8 cellular contexts compared by ENCODE assay signal in the genomic region with DNA sequence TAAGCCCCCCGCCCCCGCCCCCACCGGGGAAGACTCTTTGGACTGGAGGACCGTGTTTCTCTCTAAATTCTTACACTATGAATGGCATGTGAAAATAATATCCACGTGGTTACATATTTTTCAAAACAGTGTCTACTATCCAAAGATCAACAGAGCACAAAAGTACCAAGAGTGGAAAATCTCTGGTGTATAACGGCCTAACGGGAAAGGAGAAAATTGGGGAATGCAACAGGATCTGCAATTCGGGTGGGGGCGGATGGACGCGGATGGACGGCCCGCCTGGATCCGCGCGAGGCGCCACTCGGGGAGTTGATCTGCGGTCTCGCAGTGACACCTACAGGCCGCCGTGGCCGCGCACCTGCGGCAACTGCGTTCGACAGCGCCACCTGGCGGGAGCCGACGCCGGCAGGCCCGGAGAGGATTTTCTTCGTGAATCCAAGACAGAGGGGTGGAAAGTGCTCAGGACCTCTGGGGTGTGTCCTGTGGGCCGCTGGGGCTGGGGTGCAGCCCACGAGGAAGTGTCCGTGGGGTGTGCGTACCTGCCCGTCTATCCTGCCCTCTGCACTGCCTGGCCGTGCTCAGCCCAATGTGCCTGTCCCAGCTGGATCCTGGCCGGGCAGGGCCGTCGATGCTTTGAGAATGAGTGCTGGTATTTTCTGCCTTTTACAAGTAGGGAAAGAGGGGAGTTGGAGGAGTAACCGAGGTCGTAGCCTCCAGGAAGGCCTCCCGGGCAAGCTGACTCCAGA. TPM values are rescaled to one million over a fixed set of nuclear protein-coding genes. Genes with fewer than 3 reads are reported as not detected.
DNase-seq lines count a peak whose midpoint lies in the region; ATAC-seq and TF ChIP-seq lines count a peak whose summit lies in the region.

No MANE protein-coding gene starts in this region.

- TF ChIP-seq CTCF in SU-DHL-6 (IDR thresholded peaks at IDR 0.05; ENCODE audit: insufficient read depth, low read length, poor library complexity, severe bottlenecking) (peak; percentile 98), psoas muscle (IDR thresholded peaks at IDR 0.05) (peak; percentile 100)

- H4K20me1 ChIP-seq in Karpas-422 (ENCODE audit: insufficient read depth, low read depth, low read length) (no peaks in the 10 kb centered on the region), SU-DHL-6 (ENCODE audit: low read depth, low read length) (no peaks in the 10 kb centered on the region)

- H3K9ac ChIP-seq in Karpas-422 (ENCODE audit: low read length) (no peak overlapping the region), SU-DHL-6 (ENCODE audit: low read length) (no peak overlapping the region)

- no peaks in the 10 kb centered on the region for H3K9me3 Mint-ChIP-seq in activated naive CD4-positive, alpha-beta T cell treated with anti-CD3 and anti-CD28 coated beads, Interleukin-2, amount 50 U/mL, for 72 hours

- no peak overlapping the region for H3K27ac ChIP-seq in Karpas-422 (ENCODE audit: low read length)
- no peak overlapping the region for H3K27ac ChIP-seq in SU-DHL-6 (ENCODE audit: low read depth, low read length)
- no peak overlapping the region for H3K27ac ChIP-seq in psoas muscle
- H3K27ac ChIP-seq in aorta (ENCODE audit: low read depth in 1 of 2, low read length in 2 of 2): no peak overlapping the region

- no peaks in the 10 kb centered on the region for H3K36me3 ChIP-seq in Karpas-422 (ENCODE audit: insufficient read depth, low read length)
- no peaks in the 10 kb centered on the region for H3K36me3 ChIP-seq in SU-DHL-6 (ENCODE audit: low read length)
- no peaks in the 10 kb centered on the region for H3K36me3 ChIP-seq in psoas muscle (ENCODE audit: insufficient read depth in 1 of 2, low read depth in 1 of 2)
- no peaks in the 10 kb centered on the region for H3K36me3 ChIP-seq in aorta (ENCODE audit: control insufficient read depth in 1 of 2, insufficient read depth in 2 of 2, low read length in 1 of 2)

- H3K36me3 Mint-ChIP-seq in activated naive CD4-positive, alpha-beta T cell treated with anti-CD3 and anti-CD28 coated beads, Interleukin-2, amount 50 U/mL, for 72 hours: no peaks in the 10 kb centered on the region

- intact Hi-C loops in Right ventricle myocardium superior (cut with DNase I): loop anchor here (1.0 to 10.0 kb wide), 3 partner anchors 613 to 835 kb away; no protein-coding TSS in a partner anchor
- intact Hi-C loops in psoas muscle (cut with DNase I): loop anchor here (1.0 to 5.0 kb wide), 5 partner anchors 556 to 698 kb away; no protein-coding TSS in a partner anchor
- intact Hi-C loops in aorta (cut with DNase I): loop anchor here (1.0 to 2.0 kb wide), 2 partner anchors 613 to 695 kb away; no protein-coding TSS in a partner anchor

- H2AFZ ChIP-seq in Karpas-422 (ENCODE audit: low read length) (peak overlapping the region; percentile 72), SU-DHL-6 (ENCODE audit: low read depth, low read length, severe bottlenecking) (no peak overlapping the region)

- H3K9me2 ChIP-seq in Karpas-422 (replicated peaks; ENCODE audit: insufficient read depth, low read length) (no peaks in the 10 kb centered on the region), SU-DHL-6 (replicated peaks; ENCODE audit: insufficient read depth, low read length) (no peaks in the 10 kb centered on the region)

- H3K4me1 ChIP-seq in Karpas-422 (ENCODE audit: low read length): no peaks in the 10 kb centered on the region
- no peaks in the 10 kb centered on the region for H3K4me1 ChIP-seq in psoas muscle
- no peaks in the 10 kb centered on the region for H3K4me1 ChIP-seq in aorta (ENCODE audit: control insufficient read depth in 1 of 2, insufficient read depth in 2 of 2, low read length in 2 of 2)

- DNase-seq in COLO668 (lab: John Stamatoyannopoulos, UW; ENCODE audit: unreplicated experiment) (peak; percentile 82), Karpas-422 (peak; percentile 93), Right ventricle myocardium superior (peak; percentile 92), psoas muscle (peak; percentile 83 to 91), aorta (peak; percentile 87 to 96)
- peak; percentile 83 to 95 for DNase-seq in activated naive CD4-positive, alpha-beta T cell treated with anti-CD3 and anti-CD28 coated beads, Interleukin-2, amount 50 U/mL, for 72 hours (ENCODE audit: low spot score in 2 of 2)

- WGBS in psoas muscle, 3 donors: 5 to 7% (median 5%) methylated on average over 46 of the region's 46 CpGs
- WGBS in aorta, 2 donors: 4 to 5% methylated on average over 46 of the region's 46 CpGs

- H3K27me3 ChIP-seq in Karpas-422 (ENCODE audit: low read length): no peaks in the 10 kb centered on the region
- no peaks in the 10 kb centered on the region for H3K27me3 ChIP-seq in SU-DHL-6 (ENCODE audit: low read length)
- H3K27me3 ChIP-seq in psoas muscle (ENCODE audit: insufficient read depth in 3 of 3, low read length in 2 of 3): peaks cover 0 to 17% (median 4%) of the 10 kb centered on the region in 3 donors
- no peaks in the 10 kb centered on the region for H3K27me3 ChIP-seq in aorta (ENCODE audit: control insufficient read depth in 1 of 2, insufficient read depth in 2 of 2, low read length in 1 of 2)

- H3K4me2 ChIP-seq in Karpas-422 (ENCODE audit: low read depth, low read length, poor library complexity, severe bottlenecking): no peak overlapping the region
- no peak overlapping the region for H3K4me2 ChIP-seq in SU-DHL-6 (ENCODE audit: low read depth, low read length, poor library complexity, severe bottlenecking)

- no peaks in the 10 kb centered on the region for H3K9me3 ChIP-seq in Karpas-422 (ENCODE audit: low read length)
- H3K9me3 ChIP-seq in SU-DHL-6 (ENCODE audit: insufficient read depth, low read length): no peaks in the 10 kb centered on the region
- H3K9me3 ChIP-seq in psoas muscle: no peaks in the 10 kb centered on the region
- no peaks in the 10 kb centered on the region for H3K9me3 ChIP-seq in aorta (ENCODE audit: control insufficient read depth, low read length)

- peak; percentile 86 for ATAC-seq in GM21381 (IDR thresholded peaks at IDR 0.05; ENCODE audit: unreplicated experiment)
- peak; percentile 93 to 96 for ATAC-seq in activated naive CD4-positive, alpha-beta T cell treated with anti-CD3 and anti-CD28 coated beads, Interleukin-2, amount 50 U/mL, for 72 hours
- peak; percentile 96 for ATAC-seq in Right ventricle myocardium superior (ENCODE audit: poor library complexity)
- ATAC-seq in psoas muscle: peak; percentile 92 to 96 (median 92)
- ATAC-seq in aorta (ENCODE audit: low FRiP score): peak; percentile 91

- H3K4me3 ChIP-seq in Karpas-422 (ENCODE audit: low read length): no peak overlapping the region
- H3K4me3 ChIP-seq in SU-DHL-6 (ENCODE audit: insufficient read depth, low read length, poor library complexity, severe bottlenecking): no peak overlapping the region
- no peak overlapping the region for H3K4me3 ChIP-seq in psoas muscle
- H3K4me3 ChIP-seq in aorta (ENCODE audit: low read length in 2 of 2): no peak overlapping the region

- no peaks in the 10 kb centered on the region for H3F3A ChIP-seq in SU-DHL-6 (ENCODE audit: insufficient read depth)

- no peaks in the 10 kb centered on the region for H3K79me2 ChIP-seq in Karpas-422 (ENCODE audit: low read length)
- H3K79me2 ChIP-seq in SU-DHL-6 (ENCODE audit: insufficient read depth, low read length): no peaks in the 10 kb centered on the region

- no peak overlapping the region for H3K27ac Mint-ChIP-seq in activated naive CD4-positive, alpha-beta T cell treated with anti-CD3 and anti-CD28 coated beads, Interleukin-2, amount 50 U/mL, for 72 hours

RNA-seq across cellular contexts. Expression of gene ANKRD60, which starts 18.6 kb away (rescaled TPM):
- total RNA-seq in Karpas-422 (2014; rRNA removed; shearing (Covaris generic); ENCODE audit: low replicate concordance): not detected in 2 replicates
- not detected for total RNA-seq in activated naive CD4-positive, alpha-beta T cell treated with anti-CD3 and anti-CD28 coated beads, Interleukin-2, amount 50 U/mL, for 72 hours
- total RNA-seq in Right ventricle myocardium superior (not detected), psoas muscle (not detected), aorta (not detected)
- polyA plus RNA-seq in psoas muscle (not detected), aorta (not detected)
